9 cellular contexts compared by ENCODE assay signal in the genomic region with DNA sequence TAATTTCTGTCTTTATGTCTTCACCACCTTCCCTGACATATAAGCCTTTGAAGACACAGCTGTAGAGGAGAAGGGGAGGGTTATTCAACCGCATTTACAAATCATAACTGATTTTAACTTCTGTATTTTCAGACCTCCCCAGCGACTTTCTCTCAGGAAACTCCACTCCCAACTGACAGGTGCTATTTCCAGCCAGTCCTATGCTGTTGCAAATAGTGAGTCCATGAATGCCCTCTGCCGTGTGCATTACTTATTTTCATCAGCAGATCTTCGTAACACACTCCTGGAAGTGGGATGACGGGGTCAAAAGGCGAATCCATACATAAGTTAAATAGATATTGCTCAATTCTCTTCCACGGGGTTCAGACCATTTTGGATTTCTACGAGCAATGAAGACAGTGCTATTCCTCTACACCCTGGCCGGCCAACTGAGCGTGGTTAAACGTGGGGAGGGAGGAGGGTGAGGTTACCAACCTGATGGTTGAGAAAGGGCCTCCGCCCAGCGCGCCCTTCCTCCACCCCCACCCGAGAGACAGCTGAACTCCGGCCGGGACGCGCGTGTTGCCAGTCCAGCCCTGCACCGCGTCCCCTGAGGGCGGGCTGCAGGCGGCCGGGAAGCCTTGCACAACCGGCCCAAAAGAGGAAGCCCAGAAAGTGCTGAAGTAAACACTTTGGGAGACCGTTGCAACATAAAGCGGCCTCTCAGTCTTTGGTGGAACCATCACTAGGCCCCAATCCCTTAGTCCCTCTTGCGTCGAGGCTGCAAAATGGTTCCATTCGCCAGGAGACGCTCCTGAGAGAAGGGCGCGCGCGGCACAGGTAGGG. TPM values are rescaled to one million over a fixed set of nuclear protein-coding genes. Genes with fewer than 3 reads are reported as not detected.
DNase-seq lines count a peak whose midpoint lies in the region; ATAC-seq lines count a peak whose summit lies in the region.
"Had no signal": no experiment of that assay in that cellular context is flagged by ENCODE, and none has a peak within 500 bp of the region (broad histone marks: within the 10 kb centered on the region; RNA-seq: fewer than 3 reads in every experiment).

A gene with protein sequence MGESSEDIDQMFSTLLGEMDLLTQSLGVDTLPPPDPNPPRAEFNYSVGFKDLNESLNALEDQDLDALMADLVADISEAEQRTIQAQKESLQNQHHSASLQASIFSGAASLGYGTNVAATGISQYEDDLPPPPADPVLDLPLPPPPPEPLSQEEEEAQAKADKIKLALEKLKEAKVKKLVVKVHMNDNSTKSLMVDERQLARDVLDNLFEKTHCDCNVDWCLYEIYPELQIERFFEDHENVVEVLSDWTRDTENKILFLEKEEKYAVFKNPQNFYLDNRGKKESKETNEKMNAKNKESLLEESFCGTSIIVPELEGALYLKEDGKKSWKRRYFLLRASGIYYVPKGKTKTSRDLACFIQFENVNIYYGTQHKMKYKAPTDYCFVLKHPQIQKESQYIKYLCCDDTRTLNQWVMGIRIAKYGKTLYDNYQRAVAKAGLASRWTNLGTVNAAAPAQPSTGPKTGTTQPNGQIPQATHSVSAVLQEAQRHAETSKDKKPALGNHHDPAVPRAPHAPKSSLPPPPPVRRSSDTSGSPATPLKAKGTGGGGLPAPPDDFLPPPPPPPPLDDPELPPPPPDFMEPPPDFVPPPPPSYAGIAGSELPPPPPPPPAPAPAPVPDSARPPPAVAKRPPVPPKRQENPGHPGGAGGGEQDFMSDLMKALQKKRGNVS (plus strand): TSS at position 705 of the 825 bp plus-strand sequence. CDS start 53,986 bp downstream, outside the sequence.

- H2BK120ac ChIP-seq in neuronal stem cell (ENCODE audit: low read depth, low read length): no peak within 1 kb of the TSS

- no peak within 1 kb of the TSS for H3K9ac ChIP-seq in neuronal stem cell (ENCODE audit: low read depth, low read length, poor library complexity)

- H3K36me3 ChIP-seq in MG63 (no peaks in the 10 kb centered on the region), neuronal stem cell (replicated peaks in 1 of 2; ENCODE audit: control insufficient read depth in 2 of 2, insufficient read depth in 2 of 2, low read length in 2 of 2) (no peaks in the 10 kb centered on the region), aorta (ENCODE audit: control insufficient read depth in 1 of 2, insufficient read depth in 2 of 2, low read length in 1 of 2) (no peaks in the 10 kb centered on the region)

- H3K4me1 ChIP-seq in neuronal stem cell (ENCODE audit: control insufficient read depth in 2 of 2, insufficient read depth in 1 of 2, low read depth in 1 of 2, low read length in 2 of 2) (peaks cover 0 to 2% of the 10 kb centered on the region in 2 donors), aorta (ENCODE audit: control insufficient read depth in 1 of 2, insufficient read depth in 2 of 2, low read length in 2 of 2) (no peaks in the 10 kb centered on the region)

- peak within 1 kb of the TSS; percentile 19 for H2AFZ ChIP-seq in neuronal stem cell (ENCODE audit: low read length)

- no peak within 1 kb of the TSS for H2BK15ac ChIP-seq in neuronal stem cell (ENCODE audit: low read length)

- no peak within 1 kb of the TSS for H2AK5ac ChIP-seq in neuronal stem cell (ENCODE audit: low read depth, low read length)

- H3K23ac ChIP-seq in neuronal stem cell (ENCODE audit: low read depth, low read length, poor library complexity): peak within 1 kb of the TSS; percentile 73

- H3K4me2 ChIP-seq in neuronal stem cell (ENCODE audit: insufficient read depth, low read length, poor library complexity, severe bottlenecking): peak within 1 kb of the TSS; percentile 77

- intact Hi-C loops in aorta (cut with DNase I): no loop called here

- H2BK12ac ChIP-seq in neuronal stem cell (ENCODE audit: low read length): no peak within 1 kb of the TSS

- H3K27me3 ChIP-seq in MG63 (no peaks in the 10 kb centered on the region; the same call in 1 of the 2 replicates), neuronal stem cell (ENCODE audit: control insufficient read depth in 3 of 3, insufficient read depth in 3 of 3, low read depth in 1 of 3, low read length in 3 of 3) (peaks cover 5 to 36% (median 22%) of the 10 kb centered on the region in 3 experiments), aorta (ENCODE audit: control insufficient read depth in 1 of 2, insufficient read depth in 2 of 2, low read length in 1 of 2) (no peaks in the 10 kb centered on the region)

- H3K27ac ChIP-seq in neuronal stem cell (replicated peaks; ENCODE audit: low read length) (no peak within 1 kb of the TSS), aorta (ENCODE audit: low read depth in 1 of 2, low read length in 2 of 2) (no peak within 1 kb of the TSS)

- H3K9me3 ChIP-seq in MG63: no peaks in the 10 kb centered on the region
- H3K9me3 ChIP-seq in neuronal stem cell (replicated peaks in 1 of 2; ENCODE audit: control insufficient read depth in 2 of 2, insufficient read depth in 1 of 2, low read depth in 1 of 2, low read length in 2 of 2): no peaks in the 10 kb centered on the region
- peaks cover 3% of the 10 kb centered on the region for H3K9me3 ChIP-seq in aorta (ENCODE audit: control insufficient read depth, low read length)

- H3K79me1 ChIP-seq in neuronal stem cell (ENCODE audit: low read depth, low read length): no peaks in the 10 kb centered on the region

- H3K14ac ChIP-seq in neuronal stem cell (ENCODE audit: low read length): no peak within 1 kb of the TSS

- no peak within 1 kb of the TSS for H4K8ac ChIP-seq in neuronal stem cell (ENCODE audit: low read depth, low read length)

- no peak within 1 kb of the TSS for H4K91ac ChIP-seq in neuronal stem cell (ENCODE audit: low read depth, low read length, poor library complexity)

- peak within 1 kb of the TSS; percentile 6 for H3K18ac ChIP-seq in neuronal stem cell (ENCODE audit: low read length)

- 0 out of 2 replicates have a peak within 1 kb of the TSS, but pooled peaks have one; percentile 9 for H3K4me3 ChIP-seq in MG63
- peak within 1 kb of the TSS in 1 of 2 donors; percentile 31 for H3K4me3 ChIP-seq in neuronal stem cell (ENCODE audit: low read length in 2 of 2)
- H3K4me3 ChIP-seq in aorta (ENCODE audit: low read length in 2 of 2): no peak within 1 kb of the TSS

- H3K4ac ChIP-seq in neuronal stem cell (ENCODE audit: low read length): no peak within 1 kb of the TSS

- DNase-seq in GDM1 (lab: John Stamatoyannopoulos, UW) (peak; percentile 86), MG63 (no peak), fibroblast of the conjunctiva (ENCODE audit: low read depth) (peak; percentile 1), neuronal stem cell (ENCODE audit: low spot score) (no peak), aorta (peak; percentile 89), 8988T (no peak)
- peak; percentile 66 for DNase-seq in activated T-cell treated with anti-CD3 and anti-CD28 coated beads, Interleukin-2, amount 50 U/mL, for 1 hour

- no peak within 1 kb of the TSS for H2BK5ac ChIP-seq in neuronal stem cell (ENCODE audit: low read length)

- no CpG with 5 or more reads among the region's 36 CpGs for WGBS in neuronal stem cell (ENCODE audit: extremely low coverage in 2 of 2, insufficient read length in 2 of 2, insufficient replicate concordance in 1 of 2), 2 donors
- WGBS in aorta, 2 donors: 19 to 21% methylated on average over 36 of the region's 36 CpGs

- ATAC-seq in GM21717 (IDR thresholded peaks at IDR 0.05; ENCODE audit: unreplicated experiment) (peak; percentile 57), aorta (ENCODE audit: low FRiP score) (peak; percentile 92)
- ATAC-seq: Panc1 had no signal

RNA-seq across cellular contexts. Expression of the gene that starts here (rescaled TPM):
- total RNA-seq in MG63 (2014; rRNA removed; shearing (Covaris generic); ENCODE audit: low replicate concordance): not detected in 2 replicates
- not detected for polyA plus RNA-seq in neuronal stem cell (2013, experiment 1 of 2)
- 0.01 TPM for polyA plus RNA-seq in neuronal stem cell (2013, experiment 2 of 2)
- total RNA-seq in aorta: 10 to 100 TPM; 11.0 to 18.5 TPM
- polyA plus RNA-seq in aorta: 1 to 10 TPM in 1 of 2 donors, under 1 TPM in 1; 0.82 to 4.4 TPM

Comparison
In these comparisons a context has a peak if more than half of its experiments do, and no peak if none do; other contexts are left out.
1. RNA of the gene that starts here (total RNA-seq): 11.0 to 18.5 TPM in aorta; not detected in MG63; every median in the first group is over 10 times any median in the second.
2. DNase-seq: peak in GDM1 (single experiment), activated T-cell treated with anti-CD3 and anti-CD28 coated beads, Interleukin-2, amount 50 U/mL, for 1 hour (single experiment), fibroblast of the conjunctiva (single experiment) and aorta (2 of 2); none in MG63 (single experiment), neuronal stem cell (single experiment) and 8988T (single experiment).